Comparison of ENCODE assay signal across 8 cellular contexts in genomic region chr5:138464388-138465287, GRCh38. TPM values are rescaled to one million over a fixed set of nuclear protein-coding genes. Genes with fewer than 3 reads are reported as not detected.
A peak's percentile ranks its signal among the peaks of the same experiment; 100 is the strongest.
DNase-seq lines count a peak whose midpoint lies in the region; ATAC-seq and TF ChIP-seq lines count a peak whose summit lies in the region.

No MANE protein-coding gene starts in this region.

- H3K4me3 Mint-ChIP-seq in natural killer cell: peak overlapping the region; percentile 93

- no peaks in the 10 kb centered on the region; the same call in 1 of the 2 replicates for H3K36me3 ChIP-seq in H7 (replicated peaks; ENCODE audit: control insufficient read depth, insufficient read depth, low read length)

- H3K4me3 ChIP-seq in H7 (ENCODE audit: insufficient read depth, low read depth, low read length): peak overlapping the region; percentile 64
- peak overlapping the region; percentile 74 for H3K4me3 ChIP-seq in fibroblast of mammary gland (ENCODE audit: control insufficient read depth, low read depth, low read length)

- H3K36me3 Mint-ChIP-seq in natural killer cell: no peaks in the 10 kb centered on the region

- DNase-seq in ELR (ENCODE audit: low read depth) (peak; percentile 100), H7 (peak; percentile 97), LoVo (ENCODE audit: low spot score) (peak; percentile 99), RWPE1 (ENCODE audit: low spot score) (peak; percentile 99), fibroblast of mammary gland (ENCODE audit: low read depth) (peak; percentile 98), natural killer cell (peak; percentile 93)
- peak; percentile 92 for DNase-seq in activated T-helper 9 cell treated with anti-CD3 and anti-CD28 coated beads, Interleukin-2, amount 50 U/mL, for 16 hours (ENCODE audit: low read depth)
- peak; percentile 95 to 100 (median 98) for DNase-seq in stimulated activated naive CD4-positive, alpha-beta T cell (lab: John Stamatoyannopoulos, UW)

- TF ChIP-seq CTCF in RWPE1 (conservative IDR thresholded peaks at IDR 0.05; ENCODE audit: low read depth) (peak; percentile 86), fibroblast of mammary gland (conservative IDR thresholded peaks at IDR 0.05; ENCODE audit: control insufficient read depth, insufficient read depth, low read depth, low read length) (no peak), natural killer cell (IDR thresholded peaks at IDR 0.05) (peak; percentile 59)

- POLR2A ChIA-PET in RWPE1 (lab: Yijun Ruan, JAX; ENCODE audit: low non-redundant PET): interaction anchor here (0.7 to 4.0 kb wide), 10 partner anchors 29 to 1208 kb away, joined by 3 to 24 read pairs (median 5); partner anchors contain the start of genes ETF1 and HSPA9

- no peaks in the 10 kb centered on the region for H3K27me3 Mint-ChIP-seq in natural killer cell (ENCODE audit: low read depth in 2 of 2)

- intact Hi-C loops in natural killer cell (cut with micrococcal nuclease): loop anchor here (1.0 to 2.0 kb wide), 5 partner anchors 28 to 133 kb away; partner anchors contain the start of genes CDC25C, ETF1 and HSPA9

- peak; percentile 69 to 87 (median 71) for ATAC-seq in natural killer cell

- H3K27ac ChIP-seq in RWPE1: peak overlapping the region; percentile 97

- peaks cover 24% of the 10 kb centered on the region for H3K27me3 ChIP-seq in H7 (ENCODE audit: control insufficient read depth, insufficient read depth, low read length)

- CTCF ChIA-PET in RWPE1 (lab: Yijun Ruan, JAX): interaction anchor here (0.6 to 4.9 kb wide), 18 partner anchors 15 to 464 kb away, joined by 3 to 58 read pairs (median 4); partner anchors contain the start of gene ETF1

- peaks cover 24 to 46% of the 10 kb centered on the region in 2 donors for H3K4me1 Mint-ChIP-seq in natural killer cell

- peak overlapping the region; percentile 93 to 95 for H3K27ac Mint-ChIP-seq in natural killer cell

- H3K9me3 Mint-ChIP-seq in natural killer cell: no peaks in the 10 kb centered on the region

RNA-seq across cellular contexts. Expression of gene EGR1, which starts 0.6 kb away (rescaled TPM):
- total RNA-seq in H7 (2014; rRNA removed; shearing (Covaris generic)): 0.10 and 7.5 TPM in 2 replicates
- 100 to 1,000 TPM in 1 of 3 donors, 10 to 100 TPM in 2; 52.1 to 137 (median 84.8) TPM for total RNA-seq in natural killer cell

RNA-seq across cellular contexts. Expression of gene REEP2, which starts 25.8 kb away (rescaled TPM):
- 18.3 and 20.3 TPM in 2 replicates for total RNA-seq in H7 (2014; rRNA removed; shearing (Covaris generic))
- total RNA-seq in natural killer cell: under 1 TPM; 0.28 to 0.79 (median 0.66) TPM

Comparison
In these comparisons a context has a peak if more than half of its experiments do, and no peak if none do; other contexts are left out.
1. Peak in every context shown above with its lines: DNase-seq, ATAC-seq, H3K4me3 ChIP-seq and H3K27ac ChIP-seq.
2. RNA of gene REEP2, which starts 25.8 kb away (total RNA-seq): 18.3 to 20.3 TPM in H7; 0.28 to 0.79 TPM in natural killer cell; every median in the first group is over 10 times any median in the second.